19 cellular contexts compared by ENCODE assay signal in the genomic region with DNA sequence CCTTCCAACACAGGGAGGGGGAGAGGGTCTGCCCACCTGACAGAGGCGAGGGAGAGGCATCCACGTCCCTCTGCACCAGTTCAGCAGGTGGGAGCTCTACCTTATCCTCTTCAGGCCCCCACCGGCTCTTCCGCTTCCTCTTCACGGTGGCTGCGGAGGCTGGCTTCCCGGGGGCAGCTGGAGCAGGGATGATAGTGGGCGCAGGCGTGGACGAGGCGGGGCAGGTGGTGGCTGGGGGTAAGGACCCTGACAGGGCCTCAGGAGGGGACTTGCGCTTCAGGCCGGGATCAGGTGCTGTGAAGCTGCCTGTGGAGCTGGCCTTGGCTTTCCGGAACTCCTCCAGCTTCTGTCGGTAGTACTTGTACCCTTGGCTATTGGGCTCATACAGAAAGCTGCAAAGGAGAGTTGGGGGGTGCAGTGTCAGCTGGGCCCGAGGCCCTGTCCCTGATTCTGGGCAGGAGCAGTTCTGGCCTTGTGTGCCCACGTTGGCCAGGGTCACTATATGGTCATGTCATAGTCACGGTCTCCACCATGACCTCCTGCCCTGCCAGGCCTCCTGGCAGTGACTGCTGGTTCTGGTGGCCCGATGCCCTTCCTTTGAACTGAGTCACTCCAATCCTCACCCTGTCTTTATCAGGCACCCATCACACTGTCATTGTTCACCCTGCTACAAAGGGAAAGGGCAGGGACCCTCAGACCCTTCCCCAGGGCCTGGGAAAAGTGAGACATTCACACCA. TPM values are rescaled to one million over a fixed set of nuclear protein-coding genes. Genes with fewer than 3 reads are reported as not detected.
DNase-seq lines count a peak whose midpoint lies in the region; ATAC-seq and TF ChIP-seq lines count a peak whose summit lies in the region.
"Had no signal": no experiment of that assay in that cellular context is flagged by ENCODE, and none has a peak within 500 bp of the region (broad histone marks: within the 10 kb centered on the region; RNA-seq: fewer than 3 reads in every experiment).

No MANE protein-coding gene starts in this region.

- in situ Hi-C loops in Panc1 (cut with HindIII; ENCODE audit: low pct_unique_long_range_greater_than_20kb, low sequenced_read_pairs) = no loop called here

- no peaks in the 10 kb centered on the region for H3K4me1 Mint-ChIP-seq in activated CD4-positive, alpha-beta T cell treated with anti-CD3 and anti-CD28 coated beads, Interleukin-2, amount 10 ng/mL, durations not matched to agents 24 days and 14 days
- H3K4me1 Mint-ChIP-seq: CD4-positive, CD25-positive, alpha-beta regulatory T cell; H9 had no signal

- ATAC-seq in Panc1 (peak; percentile 17; the same call in 1 of the 2 replicates), psoas muscle (peak in 3 of 4 donors; percentile 9 to 43 (median 39))

- intact Hi-C loops in Panc1 (cut with micrococcal nuclease; ENCODE audit: unreplicated experiment) = no loop called here
- intact Hi-C loops in psoas muscle (cut with DNase I) = no loop called here
- intact Hi-C loops in activated CD4-positive, alpha-beta T cell treated with anti-CD3 and anti-CD28 coated beads, Interleukin-2, amount 10 ng/mL, durations not matched to agents 24 days and 14 days (cut with micrococcal nuclease) = no loop called here

- H3K4me1 ChIP-seq in Panc1 (ENCODE audit: control insufficient read depth, insufficient read depth, low read length) = no peaks in the 10 kb centered on the region
- no peaks in the 10 kb centered on the region for H3K4me1 ChIP-seq in psoas muscle

- no TSS peak for BruUV-seq in Panc1 (replicated peaks; lab: Mats Ljungman, UMichigan)

- 0 out of 2 replicates have a peak, but pooled peaks cover 2% of the 10 kb centered on the region for H3K36me3 ChIP-seq in Panc1 (ENCODE audit: control insufficient read depth, insufficient read depth, low read length)
- peaks cover 0 to 77% of the 10 kb centered on the region in 2 donors for H3K36me3 ChIP-seq in psoas muscle (ENCODE audit: insufficient read depth in 1 of 2, low read depth in 1 of 2)

- H3K27me3 ChIP-seq in Panc1 (ENCODE audit: control insufficient read depth, insufficient read depth, low read length) (no peaks in the 10 kb centered on the region), psoas muscle (ENCODE audit: insufficient read depth in 3 of 3, low read length in 2 of 3) (no peaks in the 10 kb centered on the region)
- H3K27me3 ChIP-seq: MG63 had no signal

- H3K27ac Mint-ChIP-seq in activated CD4-positive, alpha-beta T cell treated with anti-CD3 and anti-CD28 coated beads, Interleukin-2, amount 10 ng/mL, durations not matched to agents 24 days and 14 days = no peak overlapping the region
- H3K27ac Mint-ChIP-seq: HFFc6 had no signal

- H3K9me3 ChIP-seq in Panc1 (ENCODE audit: control insufficient read depth, insufficient read depth, low read depth, low read length) = no peaks in the 10 kb centered on the region
- no peaks in the 10 kb centered on the region for H3K9me3 ChIP-seq in psoas muscle

- WGBS in psoas muscle, 3 donors = 81 to 89% (median 83%) methylated on average over 19 of the region's 19 CpGs

- CTCF ChIA-PET in Panc1 (lab: Charles Lee) = interaction anchor here (0.6 kb wide), 1 partner anchor 45 kb away, joined by 3 read pairs; no protein-coding TSS in a partner anchor

- POLR2A ChIA-PET in Panc1 (lab: Charles Lee) = no interaction called here

- no peaks in the 10 kb centered on the region for H3K9me3 Mint-ChIP-seq in activated CD4-positive, alpha-beta T cell treated with anti-CD3 and anti-CD28 coated beads, Interleukin-2, amount 10 ng/mL, durations not matched to agents 24 days and 14 days
- H3K9me3 Mint-ChIP-seq: H9, HFFc6 had no signal

- H3K4me3 ChIP-seq in Panc1 (ENCODE audit: low read depth in 2 of 2, low read length in 2 of 2) (no peak overlapping the region), psoas muscle (no peak overlapping the region)
- H3K4me3 ChIP-seq: MG63 had no signal

- TF ChIP-seq CTCF in GM10266 (IDR thresholded peaks at IDR 0.05; ENCODE audit: control insufficient read depth, insufficient read depth, low read depth, missing control alignments) (no peak), Panc1 (IDR thresholded peaks at IDR 0.05) (no peak), psoas muscle (IDR thresholded peaks at IDR 0.05) (no peak)

- H3K36me3 Mint-ChIP-seq in activated CD4-positive, alpha-beta T cell treated with anti-CD3 and anti-CD28 coated beads, Interleukin-2, amount 10 ng/mL, durations not matched to agents 24 days and 14 days (ENCODE audit: low read depth) = peaks cover 48% of the 10 kb centered on the region

- H3K4me3 Mint-ChIP-seq in activated CD4-positive, alpha-beta T cell treated with anti-CD3 and anti-CD28 coated beads, Interleukin-2, amount 10 ng/mL, durations not matched to agents 24 days and 14 days = no peak overlapping the region
- H3K4me3 Mint-ChIP-seq: CD4-positive, CD25-positive, alpha-beta regulatory T cell; H9; HFFc6 had no signal

- no peaks in the 10 kb centered on the region for H3K27me3 Mint-ChIP-seq in activated CD4-positive, alpha-beta T cell treated with anti-CD3 and anti-CD28 coated beads, Interleukin-2, amount 10 ng/mL, durations not matched to agents 24 days and 14 days
- H3K27me3 Mint-ChIP-seq: CD4-positive, CD25-positive, alpha-beta regulatory T cell had no signal

- H3K27ac ChIP-seq in Panc1 (ENCODE audit: low read length) (no peak overlapping the region), psoas muscle (no peak overlapping the region)

- DNase-seq in GM10266 (ENCODE audit: extremely low spot score) (peak; percentile 6), Panc1 (ENCODE audit: low read depth, low spot score) (no peak), iPS-NIHi11 (ENCODE audit: low spot score) (peak; percentile 11), psoas muscle (no peak), HuH-7.5 (ENCODE audit: low spot score) (no peak), DMS 273 treated with DMSO at 0.1 percent for 48 hours (lab: John Stamatoyannopoulos, UW) (no peak)
- no peak for DNase-seq in activated CD4-positive, alpha-beta T cell treated with anti-CD3 and anti-CD28 coated beads, Interleukin-2, amount 10 ng/mL, durations not matched to agents 24 days and 14 days
- DNase-seq: CD4-positive, CD25-positive, alpha-beta regulatory T cell; DMS79; H9; HFFc6; MG63; NCI-H1417; NCI-H187; NCI-H446 treated with DMSO at 0.1 percent for 48 hours; NCI-H526 treated with DMSO at 0.1 percent for 48 hours; OCI-M1; Right ventricle myocardium superior had no signal

RNA-seq across cellular contexts. Expression of gene SUGP1, which starts 23.2 kb away (rescaled TPM):
- total RNA-seq in Panc1 (2021; ENCODE audit: unreplicated experiment) (41.5 TPM), psoas muscle (10 to 100 TPM; 25.8 to 35.8 (median 29.0) TPM)
- 38.4 TPM for polyA plus RNA-seq in Panc1 (2012; ENCODE audit: insufficient read length)
- polyA plus RNA-seq in psoas muscle = 10 to 100 TPM; 20.6 to 26.3 (median 24.6) TPM
- 71.2 and 72.0 TPM in 2 replicates for total RNA-seq in activated CD4-positive, alpha-beta T cell treated with anti-CD3 and anti-CD28 coated beads, Interleukin-2, amount 10 ng/mL, durations not matched to agents 24 days and 14 days

RNA-seq across cellular contexts. Expression of gene MAU2, which starts 23.5 kb away (rescaled TPM):
- 38.0 TPM for total RNA-seq in Panc1 (2021; ENCODE audit: unreplicated experiment)
- polyA plus RNA-seq in Panc1 (2012; ENCODE audit: insufficient read length) = 37.7 TPM
- total RNA-seq in psoas muscle = 10 to 100 TPM; 26.2 to 55.1 (median 40.1) TPM
- 10 to 100 TPM; 12.3 to 20.3 (median 18.4) TPM for polyA plus RNA-seq in psoas muscle
- total RNA-seq in activated CD4-positive, alpha-beta T cell treated with anti-CD3 and anti-CD28 coated beads, Interleukin-2, amount 10 ng/mL, durations not matched to agents 24 days and 14 days = 61.8 and 73.0 TPM in 2 replicates

RNA-seq across cellular contexts. Expression of gene TM6SF2, which starts 24.0 kb away (rescaled TPM):
- 2.7 TPM for total RNA-seq in Panc1 (2021; ENCODE audit: unreplicated experiment)
- polyA plus RNA-seq in Panc1 (2012; ENCODE audit: insufficient read length) = 5.2 TPM
- under 1 TPM in 1 of 4 donors, not detected in 3; 0.14 TPM for total RNA-seq in psoas muscle
- under 1 TPM in 1 of 3 donors, not detected in 2; 0.29 TPM for polyA plus RNA-seq in psoas muscle
- total RNA-seq in activated CD4-positive, alpha-beta T cell treated with anti-CD3 and anti-CD28 coated beads, Interleukin-2, amount 10 ng/mL, durations not matched to agents 24 days and 14 days = not detected in 2 replicates
- total RNA-seq: A673; CD4-positive, CD25-positive, alpha-beta regulatory T cell had no signal
- polyA plus RNA-seq: CD4-positive, CD25-positive, alpha-beta regulatory T cell had no signal

Comparison
In these comparisons a context has a peak if more than half of its experiments do, and no peak if none do; other contexts are left out.
1. DNase-seq: peak in GM10266 (single experiment) and iPS-NIHi11 (single experiment); none in Panc1 (single experiment), psoas muscle (0 of 2), activated CD4-positive, alpha-beta T cell treated with anti-CD3 and anti-CD28 coated beads, Interleukin-2, amount 10 ng/mL, durations not matched to agents 24 days and 14 days (single experiment), HuH-7.5 (single experiment) and DMS 273 treated with DMSO at 0.1 percent for 48 hours (single experiment).